24 cellular contexts compared by ENCODE assay signal in the genomic region with DNA sequence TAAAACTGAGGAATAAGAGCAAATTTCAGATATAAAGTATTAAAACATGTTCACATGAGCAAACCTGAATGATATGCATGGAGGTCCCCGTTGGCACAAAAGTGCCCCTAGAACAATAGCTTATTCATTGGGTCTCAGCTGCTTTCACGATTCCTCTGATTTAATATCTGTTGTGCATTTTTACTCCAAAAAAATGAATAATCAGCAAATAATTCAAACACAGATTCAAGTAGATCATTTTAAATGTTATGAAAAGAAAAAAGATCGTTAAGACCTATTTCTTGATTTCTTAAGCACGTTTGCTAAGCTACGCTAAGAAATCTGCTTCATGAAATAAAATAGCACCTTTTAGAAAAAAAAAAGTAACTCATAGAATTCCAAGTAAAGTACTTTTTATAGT. TPM values are rescaled to one million over a fixed set of nuclear protein-coding genes. Genes with fewer than 3 reads are reported as not detected.
DNase-seq lines count a peak whose midpoint lies in the region; ATAC-seq, FAIRE-seq and TF ChIP-seq lines count a peak whose summit lies in the region.
"Had no signal": no experiment of that assay in that cellular context is flagged by ENCODE, and none has a peak within 500 bp of the region (broad histone marks: within the 10 kb centered on the region; RNA-seq: fewer than 3 reads in every experiment).

No MANE protein-coding gene starts in this region.

- no peaks in the 10 kb centered on the region for H3K9me2 ChIP-seq in hepatocyte (replicated peaks; ENCODE audit: insufficient read depth)

- no peaks in the 10 kb centered on the region for H4K20me1 ChIP-seq in hepatocyte (ENCODE audit: insufficient read depth, poor library complexity, severe bottlenecking)

- ATAC-seq in A549 (no peak), omental fat pad (ENCODE audit: low FRiP score) (no peak)
- ATAC-seq: CD8-positive, alpha-beta T cell; GM12878 had no signal

- no peak for TF ChIP-seq RAD21 in A549 (conservative IDR thresholded peaks at IDR 0.05 in 1 of 2, IDR thresholded peaks at IDR 0.05 in 1 of 2)

- TF ChIP-seq CTCF in A549 (IDR thresholded peaks at IDR 0.05) (no peak), omental fat pad (IDR thresholded peaks at IDR 0.05) (no peak), hepatocyte (IDR thresholded peaks at IDR 0.05; ENCODE audit: poor library complexity) (no peak)

- H3K4me3 ChIP-seq in A549 (no peak overlapping the region), hepatocyte (no peak overlapping the region)
- H3K4me3 ChIP-seq: BLaER1 treated with 17β-estradiol and CSF1 and Interleukin-3, amounts not matched to agents 10 nM and 100 nM; GM12878 had no signal

- no peak overlapping the region for H3K4me2 ChIP-seq in A549
- H3K4me2 ChIP-seq in hepatocyte = no peak overlapping the region
- H3K4me2 ChIP-seq: BLaER1 treated with 17β-estradiol and CSF1 and Interleukin-3, amounts not matched to agents 10 nM and 100 nM had no signal

- no peaks in the 10 kb centered on the region for H3K27me3 ChIP-seq in hepatocyte
- H3K27me3 ChIP-seq: BLaER1 treated with 17β-estradiol and CSF1 and Interleukin-3, amounts not matched to agents 10 nM and 100 nM had no signal

- in situ Hi-C loops in SK-MEL-5 (cut with HindIII; ENCODE audit: low pct_unique_long_range_greater_than_20kb, low sequenced_read_pairs) = no loop called here

- no peak for FAIRE-seq in A549 (lab: Jason Lieb, UNC)
- FAIRE-seq: GM12878, GM12892, GM18507 had no signal

- H3K36me3 ChIP-seq in hepatocyte (replicated peaks; ENCODE audit: insufficient read depth, low read depth) = no peaks in the 10 kb centered on the region

- DNase-seq in A549 (ENCODE audit: low read depth in 1 of 2, low spot score in 1 of 2) = no peak
- DNase-seq in COLO829 (ENCODE audit: low spot score) = peak; percentile 42
- peak; percentile 11 for DNase-seq in SK-MEL-5 (ENCODE audit: low read depth, low spot score)
- no peak for DNase-seq in NCI-H510A treated with DMSO at 0.1 percent for 48 hours (lab: John Stamatoyannopoulos, UW)
- DNase-seq in omental fat pad (ENCODE audit: low spot score) = no peak
- no peak for DNase-seq in hepatocyte (ENCODE audit: low spot score)
- DNase-seq: 8988T; AML-193; CD4-positive, alpha-beta T cell; CD8-positive, alpha-beta T cell; COR-L47; DMS 273 treated with DMSO at 0.1 percent for 48 hours; DMS153; DMS53; DMS79; DND-41; EL; GDM1 had no signal

- no peak for TF ChIP-seq POLR2A in A549 (IDR thresholded peaks at IDR 0.05; ENCODE audit: low read length)

- H3K4me1 ChIP-seq in A549 (no peaks in the 10 kb centered on the region), hepatocyte (ENCODE audit: insufficient read depth) (no peaks in the 10 kb centered on the region)
- H3K4me1 ChIP-seq: BLaER1 treated with 17β-estradiol and CSF1 and Interleukin-3, amounts not matched to agents 10 nM and 100 nM had no signal

- peaks cover 3% of the 10 kb centered on the region for H3K79me2 ChIP-seq in hepatocyte

- H2AFZ ChIP-seq in hepatocyte = no peak overlapping the region

- H3K27ac ChIP-seq in A549 (no peak overlapping the region), hepatocyte (no peak overlapping the region)
- H3K27ac ChIP-seq: BLaER1 treated with 17β-estradiol and CSF1 and Interleukin-3, amounts not matched to agents 10 nM and 100 nM; C4-2B had no signal

- POLR2A ChIA-PET in A549 (lab: Yijun Ruan, JAX) = no interaction called here

- TF ChIP-seq EP300 in A549 (IDR thresholded peaks at IDR 0.05) = no peak

- WGBS in A549 (ENCODE audit: missing lambda C conversion rate) = 89% methylated on average over 5 of the region's 5 CpGs
- WGBS in hepatocyte (ENCODE audit: low lambda C conversion rate, missing lambda C conversion rate) = 92% methylated on average over 5 of the region's 5 CpGs

- CTCF ChIA-PET in A549 (lab: Yijun Ruan, JAX) = no interaction called here

- H3K9me3 ChIP-seq in A549 = no peaks in the 10 kb centered on the region
- H3K9me3 ChIP-seq in hepatocyte (ENCODE audit: low read depth) = no peaks in the 10 kb centered on the region
- H3K9me3 ChIP-seq: BLaER1 treated with 17β-estradiol and CSF1 and Interleukin-3, amounts not matched to agents 10 nM and 100 nM had no signal

TF ChIP-seq in A549, 52 proteins besides CTCF, POLR2A, EP300 and RAD21:
- TF ChIP-seq MAFK (IDR thresholded peaks at IDR 0.05; ENCODE audit: partially characterized antibody) = peak; percentile 79
- no peak for TF ChIP-seq FOSB (CRISPR knock-in tag; IDR thresholded peaks at IDR 0.05)
- no peak for TF ChIP-seq RFX5 (IDR thresholded peaks at IDR 0.05)

RNA-seq across cellular contexts. Expression of a gene that starts 21.7 kb away (rescaled TPM):
- polyA plus RNA-seq in A549 (2011; rRNA removed) (0.17 TPM in 1 of 2 replicates, not detected in the other), A549 (2017; fragmentation: RNase III; extraction: RNeasy Plus Mini Kit Qiagen cat#74134 plus additional on column Dnase treatment) (0.09 to 0.25 TPM (median 0.16 TPM) in 3 replicates), hepatocyte (0.45 and 1.2 TPM in 2 replicates)
- polyA plus RNA-seq in A549 (2012; cell fraction: cytosol; rRNA removed) = 0.71 and 0.85 TPM in 2 replicates
- polyA plus RNA-seq in A549 (2012; cell fraction: nucleus; rRNA removed) = 0.82 and 1.6 TPM in 2 replicates
- 0.54 TPM in 1 of 2 replicates, not detected in the other for polyA minus RNA-seq in A549 (2011; rRNA and poly(A)+ RNA removed)
- total RNA-seq in SK-MEL-5 (2014; rRNA removed; shearing (Covaris generic)) = 0.16 and 0.56 TPM in 2 replicates
- 0.79 TPM in 1 of 2 replicates, not detected in the other for polyA plus RNA-seq in SK-MEL-5 (2015; cell fraction: cytosol; rRNA removed)
- 6.3 TPM in 1 of 2 replicates, not detected in the other for polyA plus RNA-seq in SK-MEL-5 (2015; cell fraction: nucleus; rRNA removed)
- total RNA-seq in omental fat pad (1 to 10 TPM in 2 of 4 donors, under 1 TPM in 1, not detected in 1; 0.88 to 5.4 (median 3.0) TPM), hepatocyte (0.33 and 1.2 TPM in 2 replicates)
- total RNA-seq: G401 had no signal

RNA-seq across cellular contexts. Expression of a gene that starts 57.7 kb away (rescaled TPM):
- polyA plus RNA-seq in A549 (2011; rRNA removed) (22.0 and 22.9 TPM in 2 replicates), A549 (2017; fragmentation: RNase III; extraction: RNeasy Plus Mini Kit Qiagen cat#74134 plus additional on column Dnase treatment) (13.1 to 13.6 TPM (median 13.3 TPM) in 3 replicates), hepatocyte (15.4 and 16.9 TPM in 2 replicates)
- 8.6 and 8.8 TPM in 2 replicates for polyA plus RNA-seq in A549 (2012; cell fraction: cytosol; rRNA removed)
- 8.6 and 8.7 TPM in 2 replicates for polyA plus RNA-seq in A549 (2012; cell fraction: nucleus; rRNA removed)
- polyA minus RNA-seq in A549 (2011; rRNA and poly(A)+ RNA removed) = 25.6 and 32.6 TPM in 2 replicates
- total RNA-seq in SK-MEL-5 (2014; rRNA removed; shearing (Covaris generic)) = 67.3 and 69.1 TPM in 2 replicates
- 27.9 and 47.1 TPM in 2 replicates for polyA plus RNA-seq in SK-MEL-5 (2015; cell fraction: cytosol; rRNA removed)
- 24.1 and 37.4 TPM in 2 replicates for polyA plus RNA-seq in SK-MEL-5 (2015; cell fraction: nucleus; rRNA removed)
- total RNA-seq in omental fat pad (10 to 100 TPM; 18.1 to 32.3 (median 21.6) TPM), hepatocyte (27.0 and 32.5 TPM in 2 replicates)

Comparison
In these comparisons a context has a peak if more than half of its experiments do, and no peak if none do; other contexts are left out.
1. DNase-seq: peak in COLO829 (single experiment) and SK-MEL-5 (single experiment); none in A549 (0 of 2), NCI-H510A treated with DMSO at 0.1 percent for 48 hours (single experiment), omental fat pad (single experiment) and hepatocyte (single experiment).